In genomic region chr22:20604776-20605221, GRCh38 we compare ENCODE assay signal across 17 cellular contexts.
DNase-seq lines count a peak whose midpoint lies in the region; ATAC-seq lines count a peak whose summit lies in the region.
"Had no signal": no experiment of that assay in that cellular context is flagged by ENCODE, and none has a peak within 500 bp of the region (broad histone marks: within the 10 kb centered on the region; RNA-seq: fewer than 3 reads in every experiment).

No MANE protein-coding gene starts in this region.

- CTCF ChIA-PET in activated CD4-positive, alpha-beta memory T cell treated with anti-CD3 and anti-CD28 coated beads for 36 hours (lab: Charles Lee): interaction anchor here (0.6 to 4.5 kb wide), 2 partner anchors 137 to 188 kb away, joined by 3 to 21 read pairs; no protein-coding TSS in a partner anchor

- peak overlapping the region; percentile 36 for H3K27ac Mint-ChIP-seq in T-helper 2 cell treated with Interferon-gamma antibody and Interleukin-4, amounts not matched to agents 5 μg/mL and 100 μg/mL, for 36 hours
- no peak overlapping the region for H3K27ac Mint-ChIP-seq in activated CD4-positive, alpha-beta memory T cell treated with anti-CD3 and anti-CD28 coated beads for 36 hours

- H3K4me3 Mint-ChIP-seq in T-helper 2 cell treated with Interferon-gamma antibody and Interleukin-4, amounts not matched to agents 5 μg/mL and 100 μg/mL, for 36 hours: no peak overlapping the region
- no peak overlapping the region for H3K4me3 Mint-ChIP-seq in activated CD4-positive, alpha-beta memory T cell treated with anti-CD3 and anti-CD28 coated beads for 36 hours

- ATAC-seq in HG03280 (IDR thresholded peaks at IDR 0.05; ENCODE audit: unreplicated experiment): no peak
- ATAC-seq: HCT116, PC-3 had no signal

- no peaks in the 10 kb centered on the region for H3K36me3 Mint-ChIP-seq in T-helper 2 cell treated with Interferon-gamma antibody and Interleukin-4, amounts not matched to agents 5 μg/mL and 100 μg/mL, for 36 hours (ENCODE audit: low read depth)
- no peaks in the 10 kb centered on the region for H3K36me3 Mint-ChIP-seq in activated CD4-positive, alpha-beta memory T cell treated with anti-CD3 and anti-CD28 coated beads for 36 hours
- H3K36me3 Mint-ChIP-seq: CD4-positive, alpha-beta memory T cell had no signal

- peaks cover 4% of the 10 kb centered on the region for H3K4me1 Mint-ChIP-seq in T-helper 2 cell treated with Interferon-gamma antibody and Interleukin-4, amounts not matched to agents 5 μg/mL and 100 μg/mL, for 36 hours (ENCODE audit: low read depth)
- peaks cover 7% of the 10 kb centered on the region for H3K4me1 Mint-ChIP-seq in activated CD4-positive, alpha-beta memory T cell treated with anti-CD3 and anti-CD28 coated beads for 36 hours (ENCODE audit: low read depth)

- POLR2A ChIA-PET in activated CD4-positive, alpha-beta memory T cell treated with anti-CD3 and anti-CD28 coated beads for 36 hours (lab: Charles Lee): no interaction called here

- no peaks in the 10 kb centered on the region for H3K27me3 Mint-ChIP-seq in T-helper 2 cell treated with Interferon-gamma antibody and Interleukin-4, amounts not matched to agents 5 μg/mL and 100 μg/mL, for 36 hours (ENCODE audit: low read depth)
- H3K27me3 Mint-ChIP-seq in activated CD4-positive, alpha-beta memory T cell treated with anti-CD3 and anti-CD28 coated beads for 36 hours: no peaks in the 10 kb centered on the region
- H3K27me3 Mint-ChIP-seq: CD4-positive, alpha-beta memory T cell had no signal

- no peaks in the 10 kb centered on the region for H3K9me3 Mint-ChIP-seq in T-helper 2 cell treated with Interferon-gamma antibody and Interleukin-4, amounts not matched to agents 5 μg/mL and 100 μg/mL, for 36 hours
- H3K9me3 Mint-ChIP-seq in activated CD4-positive, alpha-beta memory T cell treated with anti-CD3 and anti-CD28 coated beads for 36 hours: no peaks in the 10 kb centered on the region
- H3K9me3 Mint-ChIP-seq: CD4-positive, alpha-beta memory T cell had no signal

- DNase-seq in T-helper 2 cell treated with Interferon-gamma antibody and Interleukin-4, amounts not matched to agents 5 μg/mL and 100 μg/mL, for 36 hours (ENCODE audit: low spot score): no peak
- no peak for DNase-seq in T-helper 2 cell
- peak; percentile 58 for DNase-seq in SK-N-DZ (ENCODE audit: low spot score)
- DNase-seq in hepatic stellate cell (ENCODE audit: low spot score): peak; percentile 56
- DNase-seq in activated CD4-positive, alpha-beta memory T cell treated with anti-CD3 and anti-CD28 coated beads for 36 hours: no peak
- no peak for DNase-seq in foreskin melanocyte
- no peak for DNase-seq in cortex of kidney (lab: John Stamatoyannopoulos, UW)
- DNase-seq: CD4-positive, alpha-beta memory T cell; DMS79; Karpas-422; NCI-H1105 treated with DMSO at 0.1 percent for 48 hours; NCI-H1694 treated with DMSO at 0.1 percent for 48 hours; NCI-H345; NCI-H69; PC-3 had no signal

- intact Hi-C loops in activated CD4-positive, alpha-beta memory T cell treated with anti-CD3 and anti-CD28 coated beads for 36 hours (cut with micrococcal nuclease): no loop called here

Comparison
In these comparisons a context has a peak if more than half of its experiments do, and no peak if none do; other contexts are left out.
1. DNase-seq: peak in SK-N-DZ (single experiment) and hepatic stellate cell (single experiment); none in T-helper 2 cell treated with Interferon-gamma antibody and Interleukin-4, amounts not matched to agents 5 μg/mL and 100 μg/mL, for 36 hours (single experiment), T-helper 2 cell (0 of 5), activated CD4-positive, alpha-beta memory T cell treated with anti-CD3 and anti-CD28 coated beads for 36 hours (single experiment), foreskin melanocyte (single experiment) and cortex of kidney (single experiment).